In genomic region chr2:207484444-207485391, GRCh38 we compare ENCODE assay signal across 9 cellular contexts. TPM values are rescaled to one million over a fixed set of nuclear protein-coding genes. Genes with fewer than 3 reads are reported as not detected.
DNase-seq lines count a peak whose midpoint lies in the region; ATAC-seq and TF ChIP-seq lines count a peak whose summit lies in the region.
"Had no signal": no experiment of that assay in that cellular context is flagged by ENCODE, and none has a peak within 500 bp of the region (broad histone marks: within the 10 kb centered on the region; RNA-seq: fewer than 3 reads in every experiment).

No MANE protein-coding gene starts in this region.

- no peaks in the 10 kb centered on the region for H3K36me3 ChIP-seq in GM06990 (ENCODE audit: control insufficient read depth, insufficient read depth, low read length)
- no peaks in the 10 kb centered on the region for H3K36me3 ChIP-seq in heart left ventricle

- H3K4me1 ChIP-seq in heart left ventricle = peaks cover 0 to 41% (median 12%) of the 10 kb centered on the region in 12 donors

- H3K4me3 ChIP-seq in GM06990 (replicated peaks; ENCODE audit: low read depth, low read length) (no peak overlapping the region), heart left ventricle (no peak overlapping the region)

- intact Hi-C loops in heart left ventricle (cut with DNase I) = loop anchor here in 2 of 10 donors (5.0 kb wide), 2 partner anchors 43 to 48 kb away; partner anchors contain the start of gene CREB1 (in 1 of the 2)

- 64 to 70% (median 65%) methylated on average over 10 of the region's 10 CpGs for WGBS in heart left ventricle, 4 donors

- ATAC-seq in GM21367 (IDR thresholded peaks at IDR 0.05; ENCODE audit: unreplicated experiment) = peak; percentile 73
- peak; percentile 80 for ATAC-seq in HG03342 (IDR thresholded peaks at IDR 0.05; ENCODE audit: unreplicated experiment)
- ATAC-seq in heart left ventricle = peak; percentile 40 to 68 (median 53)

- TF ChIP-seq POLR2A in heart left ventricle (IDR thresholded peaks at IDR 0.05) = no peak

- H3K9me3 ChIP-seq in heart left ventricle = no peaks in the 10 kb centered on the region

- TF ChIP-seq CTCF in GM06990 (IDR thresholded peaks at IDR 0.05; ENCODE audit: insufficient read depth, low read length, poor library complexity, severe bottlenecking) = no peak
- no peak for TF ChIP-seq CTCF in heart left ventricle (IDR thresholded peaks at IDR 0.05)

- peak overlapping the region; percentile 37 to 90 (median 76) for H3K27ac ChIP-seq in heart left ventricle

- H3K27me3 ChIP-seq in GM06990 (replicated peaks; ENCODE audit: control insufficient read depth, insufficient read depth, low read length) (no peaks in the 10 kb centered on the region), heart left ventricle (no peaks in the 10 kb centered on the region)

- peak; percentile 46 for DNase-seq in GM06990 (ENCODE audit: extremely low read depth, insufficient read length)
- DNase-seq in heart left ventricle = no peak
- no peak for DNase-seq in DMS114 treated with DMSO at 0.1 percent for 48 hours (lab: John Stamatoyannopoulos, UW; ENCODE audit: unreplicated experiment)
- no peak for DNase-seq in RKO (ENCODE audit: low spot score)
- DNase-seq in activated CD8-positive, alpha-beta memory T cell treated with anti-CD3 and anti-CD28 coated beads, Interleukin-2, amount 50 U/mL, for 48 hours = no peak
- DNase-seq in NCI-H1092 (lab: John Stamatoyannopoulos, UW) = no peak
- DNase-seq: activated T-cell treated with anti-CD3 and anti-CD28 coated beads, Interleukin-2, amount 50 U/mL, for 24 hours had no signal

RNA-seq across cellular contexts. Expression of gene CREB1, which starts 45.0 kb away (rescaled TPM):
- 10 to 100 TPM; 32.1 to 58.9 (median 49.3) TPM for total RNA-seq in heart left ventricle
- 1 to 10 TPM; 4.3 to 9.0 TPM for polyA plus RNA-seq in heart left ventricle
